In the genomic region with DNA sequence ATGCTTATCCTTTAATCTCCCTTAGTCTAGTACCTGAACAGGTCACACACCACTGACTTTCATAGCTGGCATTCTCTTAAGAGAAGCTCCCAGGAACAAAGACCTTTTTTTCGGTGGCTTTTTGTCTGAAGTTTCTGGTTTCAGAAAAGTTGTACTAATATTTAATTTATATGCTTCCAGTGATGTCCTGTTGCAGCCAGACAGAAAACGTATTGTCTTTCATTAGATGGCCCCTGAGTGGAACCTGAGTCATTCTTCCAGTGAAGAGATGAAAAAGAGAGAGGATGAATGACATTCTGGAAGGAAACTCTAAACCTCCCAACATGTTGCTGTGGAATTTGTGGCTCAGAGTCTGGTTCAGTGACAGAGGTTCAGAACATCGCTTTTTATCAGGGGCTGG, we compare ENCODE assay signal across 20 cellular contexts.
DNase-seq lines count a peak whose midpoint lies in the region; ATAC-seq, FAIRE-seq and TF ChIP-seq lines count a peak whose summit lies in the region.
"Had no signal": no experiment of that assay in that cellular context is flagged by ENCODE, and none has a peak within 500 bp of the region (broad histone marks: within the 10 kb centered on the region; RNA-seq: fewer than 3 reads in every experiment).

No MANE protein-coding gene starts in this region.

- in situ Hi-C loops in K562 (cut with MboI), result no loop called here

- H3K23ac ChIP-seq in H9 (ENCODE audit: insufficient read length, low read depth, low read length), result no peak overlapping the region

- no peak overlapping the region for H3K4me3 ChIP-seq in K562
- no peak overlapping the region for H3K4me3 ChIP-seq in parathyroid adenoma (ENCODE audit: low read depth, low read length)
- H3K4me3 ChIP-seq in tibial artery, result no peak overlapping the region
- H3K4me3 ChIP-seq: BLaER1 treated with 17β-estradiol and CSF1 and Interleukin-3, amounts not matched to agents 10 nM and 100 nM; GM23338 had no signal

- POLR2A ChIA-PET in K562 (lab: Yijun Ruan, JAX), result interaction anchor here (1.2 kb wide), 1 partner anchor 9 kb away, joined by 3 read pairs; no protein-coding TSS in a partner anchor

- H3K79me2 ChIP-seq in K562 (ENCODE audit: control insufficient read depth, insufficient read depth, low read length) (no peaks in the 10 kb centered on the region), parathyroid adenoma (no peaks in the 10 kb centered on the region), H9 (ENCODE audit: insufficient read depth, low read length) (no peaks in the 10 kb centered on the region)

- no peak for FAIRE-seq in K562 (lab: Jason Lieb, UNC)
- FAIRE-seq: D721Med, H54 had no signal

- no peak for ATAC-seq in K562
- ATAC-seq: GM23338, HCT116 had no signal

- no peak overlapping the region for H4K5ac ChIP-seq in H9 (ENCODE audit: insufficient read length, low read depth, low read length)

- H3K9me3 Mint-ChIP-seq in activated T-cell treated with anti-CD3 and anti-CD28 coated beads, Interleukin-2, amount 50 U/mL, for 24 hours, result peaks cover 15% of the 10 kb centered on the region
- H3K9me3 Mint-ChIP-seq in H9, result peaks cover 11% of the 10 kb centered on the region in 2 experiments; a peak in 4 of 5 replicates

- CTCF ChIA-PET in K562 (lab: Yijun Ruan, JAX; ENCODE audit: low intra/inter-chr PET ratio), result no interaction called here

- no peak overlapping the region for H3K18ac ChIP-seq in H9 (ENCODE audit: insufficient read length, low read depth, low read length)

- no peak overlapping the region for H2BK15ac ChIP-seq in H9 (ENCODE audit: low read depth, low read length)

- H3K4ac ChIP-seq in H9 (ENCODE audit: low read depth, low read length), result no peak overlapping the region

- H3K27ac ChIP-seq in K562 (ENCODE audit: extremely low read depth, low read depth, low read length), result no peak overlapping the region
- H3K27ac ChIP-seq in parathyroid adenoma, result no peak overlapping the region
- H3K27ac ChIP-seq in tibial artery, result no peak overlapping the region
- no peak overlapping the region for H3K27ac ChIP-seq in H9 (ENCODE audit: insufficient read length, low read depth, low read length)
- H3K27ac ChIP-seq: BLaER1 treated with 17β-estradiol and CSF1 and Interleukin-3, amounts not matched to agents 10 nM and 100 nM; HL-60 had no signal

- no peak overlapping the region for H2BK20ac ChIP-seq in H9 (ENCODE audit: low read depth, low read length, poor library complexity, severe bottlenecking)

- TF ChIP-seq POLR2A in K562 (conservative IDR thresholded peaks at IDR 0.05), result no peak

- no peak overlapping the region for H3K56ac ChIP-seq in H9 (ENCODE audit: insufficient read length, low read depth, low read length)

- H2AFZ ChIP-seq in K562 (ENCODE audit: low read depth, low read length) (0 out of 2 replicates have a peak overlapping the region, but pooled peaks have one; percentile 13), parathyroid adenoma (no peak overlapping the region), H9 (ENCODE audit: low read length) (no peak overlapping the region)
- H2AFZ ChIP-seq: GM23338 had no signal

- H3K27me3 ChIP-seq in K562 (ENCODE audit: control insufficient read depth in 2 of 2, insufficient read depth in 2 of 2, low read length in 2 of 2) (no peaks in the 10 kb centered on the region), parathyroid adenoma (ENCODE audit: control insufficient read depth, insufficient read depth, low read length) (no peaks in the 10 kb centered on the region), tibial artery (no peaks in the 10 kb centered on the region), H9 (ENCODE audit: insufficient read depth, low read length) (no peaks in the 10 kb centered on the region)
- H3K27me3 ChIP-seq: BLaER1 treated with 17β-estradiol and CSF1 and Interleukin-3, amounts not matched to agents 10 nM and 100 nM had no signal

- no peaks in the 10 kb centered on the region for H3K79me1 ChIP-seq in H9 (ENCODE audit: insufficient read depth, low read depth, low read length, poor library complexity, severe bottlenecking)

- no peaks in the 10 kb centered on the region for H3K36me3 Mint-ChIP-seq in activated T-cell treated with anti-CD3 and anti-CD28 coated beads, Interleukin-2, amount 50 U/mL, for 24 hours (ENCODE audit: low read depth)
- H3K36me3 Mint-ChIP-seq in H9 (ENCODE audit: insufficient read depth in 1 of 3, low read depth in 3 of 3), result peaks cover 0 to 2% (median 0%) of the 10 kb centered on the region in 3 experiments; a peak in 2 of 7 replicates
- H3K36me3 Mint-ChIP-seq: CD4-positive, CD25-positive, alpha-beta regulatory T cell; CD8-positive, alpha-beta memory T cell had no signal

- H4K91ac ChIP-seq in H9 (ENCODE audit: insufficient read length, low read depth, low read length), result no peak overlapping the region

- H3K4me1 ChIP-seq in K562 (replicated peaks in 1 of 2; ENCODE audit: control insufficient read depth in 2 of 2, insufficient read depth in 2 of 2, low read length in 2 of 2), result peaks cover 0 to 3% of the 10 kb centered on the region in 2 experiments; a peak in 1 of 5 replicates
- no peaks in the 10 kb centered on the region for H3K4me1 ChIP-seq in parathyroid adenoma
- H3K4me1 ChIP-seq in tibial artery, result no peaks in the 10 kb centered on the region
- H3K4me1 ChIP-seq in H9 (ENCODE audit: insufficient read depth, low read length), result no peaks in the 10 kb centered on the region
- H3K4me1 ChIP-seq: Caco-2 had no signal

- no peaks in the 10 kb centered on the region for H3K23me2 ChIP-seq in H9 (ENCODE audit: insufficient read length, low read depth, low read length, poor library complexity, severe bottlenecking)

- H3K9me1 ChIP-seq in K562 (ENCODE audit: control insufficient read depth, insufficient read depth, low read length), result no peaks in the 10 kb centered on the region

- no peak overlapping the region for H3K27ac Mint-ChIP-seq in activated T-cell treated with anti-CD3 and anti-CD28 coated beads, Interleukin-2, amount 50 U/mL, for 24 hours
- H3K27ac Mint-ChIP-seq in H9, result no peak overlapping the region
- H3K27ac Mint-ChIP-seq: B cell; CD4-positive, CD25-positive, alpha-beta regulatory T cell; CD8-positive, alpha-beta memory T cell; GM23338; HFFc6 had no signal

- intact Hi-C loops in K562 (cut with micrococcal nuclease), result no loop called here
- intact Hi-C loops in tibial artery (cut with DNase I; ENCODE audit: low total_unique reads), result no loop called here

- H3K9me3 ChIP-seq in K562 (replicated peaks; ENCODE audit: control insufficient read depth, insufficient read depth, low read depth, low read length) (no peaks in the 10 kb centered on the region), parathyroid adenoma (ENCODE audit: control insufficient read depth, low read length) (no peaks in the 10 kb centered on the region), tibial artery (peaks cover 0 to 9% (median 0%) of the 10 kb centered on the region in 3 donors), H9 (ENCODE audit: control insufficient read depth, low read depth, low read length) (no peaks in the 10 kb centered on the region)

- H2BK12ac ChIP-seq in H9 (ENCODE audit: insufficient read length, low read depth, low read length), result no peak overlapping the region

- no peak overlapping the region for H3K14ac ChIP-seq in H9 (ENCODE audit: insufficient read depth, low read length)

- TF ChIP-seq CTCF in K562 (IDR thresholded peaks at IDR 0.05 in 2 of 3, conservative IDR thresholded peaks at IDR 0.05 in 1 of 3; ENCODE audit: insufficient read depth in 2 of 3, low read depth in 1 of 3, low read length in 3 of 3), result no peak
- TF ChIP-seq CTCF in parathyroid adenoma (IDR thresholded peaks at IDR 0.05), result no peak
- TF ChIP-seq CTCF in tibial artery (IDR thresholded peaks at IDR 0.05), result no peak
- TF ChIP-seq CTCF in H9 (conservative IDR thresholded peaks at IDR 0.05), result no peak

- DNase-seq in NCI-H345 (lab: John Stamatoyannopoulos, UW), result peak; percentile 5
- DNase-seq in NCI-H345 treated with DMSO at 0.1 percent for 48 hours (lab: John Stamatoyannopoulos, UW; ENCODE audit: unreplicated experiment), result no peak
- no peak for DNase-seq in K562 (ENCODE audit: extremely low read depth in 1 of 4, low spot score in 3 of 4)
- DNase-seq in activated T-cell treated with anti-CD3 and anti-CD28 coated beads, Interleukin-2, amount 50 U/mL, for 24 hours, result no peak
- DNase-seq in tibial artery, result no peak
- no peak for DNase-seq in H9
- DNase-seq: Caco-2; CD4-positive, CD25-positive, alpha-beta regulatory T cell; CD8-positive, alpha-beta memory T cell; DMS79 treated with DMSO at 0.1 percent for 48 hours; GF-D8; HFFc6 had no signal

- TF ChIP-seq RAD21 in K562 (CRISPR knock-in tag; conservative IDR thresholded peaks at IDR 0.05 in 1 of 2, IDR thresholded peaks at IDR 0.05 in 1 of 2), result no peak

- no peak overlapping the region for H3T11ph ChIP-seq in H9 (ENCODE audit: low read length)

- no peak overlapping the region for H2AK5ac ChIP-seq in H9 (ENCODE audit: insufficient read length, low read length)

- H3K4me3 Mint-ChIP-seq in activated T-cell treated with anti-CD3 and anti-CD28 coated beads, Interleukin-2, amount 50 U/mL, for 24 hours, result no peak overlapping the region
- no peak overlapping the region for H3K4me3 Mint-ChIP-seq in H9
- H3K4me3 Mint-ChIP-seq: B cell; CD4-positive, CD25-positive, alpha-beta regulatory T cell; CD8-positive, alpha-beta memory T cell; GM23338; HFFc6 had no signal

- H3K36me3 ChIP-seq in K562 (ENCODE audit: control insufficient read depth, insufficient read depth, low read length), result no peaks in the 10 kb centered on the region
- no peaks in the 10 kb centered on the region for H3K36me3 ChIP-seq in parathyroid adenoma (ENCODE audit: control insufficient read depth, insufficient read depth, low read length)
- H3K36me3 ChIP-seq in tibial artery, result no peaks in the 10 kb centered on the region
- H3K36me3 ChIP-seq: BLaER1 treated with 17β-estradiol and CSF1 and Interleukin-3, amounts not matched to agents 10 nM and 100 nM had no signal

- BruUV-seq in K562 (replicated peaks; lab: Mats Ljungman, UMichigan), result no TSS peak

- no peak overlapping the region for H3K4me2 ChIP-seq in K562 (ENCODE audit: insufficient read depth, low read length)
- H3K4me2 ChIP-seq in parathyroid adenoma (ENCODE audit: low read length), result peak overlapping the region; percentile 40
- no peak overlapping the region for H3K4me2 ChIP-seq in H9 (ENCODE audit: insufficient read depth, insufficient read length, low read length)
- H3K4me2 ChIP-seq: BLaER1 treated with 17β-estradiol and CSF1 and Interleukin-3, amounts not matched to agents 10 nM and 100 nM; GM23338 had no signal

- no peak overlapping the region for H3K9ac ChIP-seq in K562 (ENCODE audit: insufficient read depth in 1 of 2, low read depth in 2 of 2, low read length in 2 of 2)
- H3K9ac ChIP-seq in parathyroid adenoma, result no peak overlapping the region
- H3K9ac ChIP-seq in H9 (ENCODE audit: extremely low read depth, insufficient read length, low read length), result no peak overlapping the region
- H3K9ac ChIP-seq: BLaER1 treated with 17β-estradiol and CSF1 and Interleukin-3, amounts not matched to agents 10 nM and 100 nM had no signal

- H4K8ac ChIP-seq in H9 (replicated peaks; ENCODE audit: insufficient read length, low read depth, low read length), result no peak overlapping the region

- H3K4me1 Mint-ChIP-seq in activated T-cell treated with anti-CD3 and anti-CD28 coated beads, Interleukin-2, amount 50 U/mL, for 24 hours (ENCODE audit: low read depth), result no peaks in the 10 kb centered on the region
- H3K4me1 Mint-ChIP-seq in H9, result peaks cover 2 to 4% of the 10 kb centered on the region in 2 experiments; a peak in 2 of 4 replicates
- H3K4me1 Mint-ChIP-seq: B cell; CD4-positive, CD25-positive, alpha-beta regulatory T cell; CD8-positive, alpha-beta memory T cell; GM23338 had no signal

- 5% methylated on average over 3 of the region's 3 CpGs for WGBS in K562 (ENCODE audit: insufficient coverage, low coverage, missing lambda C conversion rate)
- no CpG with 5 or more reads among the region's 3 CpGs for WGBS in H9 (ENCODE audit: extremely low coverage, insufficient read length, low lambda C conversion rate)

- H2BK5ac ChIP-seq in H9 (ENCODE audit: insufficient read length, low read length), result no peak overlapping the region

- H4K20me1 ChIP-seq in K562 (replicated peaks; ENCODE audit: control insufficient read depth, insufficient read depth, low read length) (no peaks in the 10 kb centered on the region), H9 (ENCODE audit: control insufficient read depth, insufficient read depth, insufficient read length) (no peaks in the 10 kb centered on the region)
- H4K20me1 ChIP-seq: BLaER1 treated with 17β-estradiol and CSF1 and Interleukin-3, amounts not matched to agents 10 nM and 100 nM had no signal

- no peak overlapping the region for H2BK120ac ChIP-seq in H9 (ENCODE audit: low read depth, low read length, poor library complexity, severe bottlenecking)

- no peaks in the 10 kb centered on the region for H3K27me3 Mint-ChIP-seq in activated T-cell treated with anti-CD3 and anti-CD28 coated beads, Interleukin-2, amount 50 U/mL, for 24 hours
- H3K27me3 Mint-ChIP-seq in H9 (ENCODE audit: low read depth), result no peaks in the 10 kb centered on the region
- H3K27me3 Mint-ChIP-seq: B cell; CD4-positive, CD25-positive, alpha-beta regulatory T cell; CD8-positive, alpha-beta memory T cell had no signal

- no peak for TF ChIP-seq EP300 in K562 (IDR thresholded peaks at IDR 0.05; ENCODE audit: low read length)
